16 cellular contexts compared by ENCODE assay signal in genomic region chr16:80092686-80093085, GRCh38.
"Had no signal": no experiment of that assay in that cellular context is flagged by ENCODE, and none has a peak within 500 bp of the region (broad histone marks: within the 10 kb centered on the region; RNA-seq: fewer than 3 reads in every experiment).

No MANE protein-coding gene starts in this region.

- H3K27ac Mint-ChIP-seq: activated naive CD8-positive, alpha-beta T cell treated with anti-CD3 and anti-CD28 coated beads, Interleukin-2, amount 10 ng/mL, durations not matched to agents 7 days and 5 days; mesothelial cell of epicardium; stimulated activated effector memory CD8-positive, alpha-beta T cell treated with anti-CD3 and anti-CD28 coated beads, Interleukin-12 subunit alpha, Interleukin-12 subunit beta, amount 100 ng/mL, for 72 hours had no signal

- H3K36me3 ChIP-seq: ascending aorta, tibial nerve had no signal

- H3K79me2 ChIP-seq: parathyroid adenoma had no signal

- H3K4me1 Mint-ChIP-seq: activated naive CD8-positive, alpha-beta T cell treated with anti-CD3 and anti-CD28 coated beads, Interleukin-2, amount 10 ng/mL, durations not matched to agents 7 days and 5 days; mesothelial cell of epicardium; naive B cell; stimulated activated effector memory CD8-positive, alpha-beta T cell treated with anti-CD3 and anti-CD28 coated beads, Interleukin-12 subunit alpha, Interleukin-12 subunit beta, amount 100 ng/mL, for 72 hours had no signal

- ATAC-seq: activated CD4-positive, CD25-positive, alpha-beta regulatory T cell treated with anti-CD3 and anti-CD28 coated beads, Interleukin-2, amount 50 U/mL, for 24 hours; stimulated activated effector memory CD8-positive, alpha-beta T cell treated with anti-CD3 and anti-CD28 coated beads, Interleukin-12 subunit alpha, Interleukin-12 subunit beta, amount 100 ng/mL, for 72 hours had no signal

- H3K4me3 ChIP-seq: ascending aorta, tibial nerve had no signal

- H3K27me3 ChIP-seq: ascending aorta, tibial nerve had no signal

- H3K4me1 ChIP-seq: ascending aorta, parathyroid adenoma, tibial nerve had no signal

- DNase-seq: activated CD4-positive, alpha-beta T cell treated with anti-CD3 and anti-CD28 coated beads, Interleukin-2, amount 50 U/mL, for 4 hours; activated naive CD8-positive, alpha-beta T cell treated with anti-CD3 and anti-CD28 coated beads, Interleukin-2, amount 10 ng/mL, durations not matched to agents 7 days and 5 days; activated T-cell treated with anti-CD3 and anti-CD28 coated beads, Interleukin-2, amount 50 U/mL, for 48 hours; effector CD4-positive, alpha-beta T cell; hippocampal formation; kidney glomerular epithelial cell; naive B cell; small intestine had no signal

- FAIRE-seq: colon, endothelial cell of umbilical vein, small intestine had no signal

- H2AFZ ChIP-seq: parathyroid adenoma had no signal

- H3K4me3 Mint-ChIP-seq: activated naive CD8-positive, alpha-beta T cell treated with anti-CD3 and anti-CD28 coated beads, Interleukin-2, amount 10 ng/mL, durations not matched to agents 7 days and 5 days; mesothelial cell of epicardium; naive B cell; stimulated activated effector memory CD8-positive, alpha-beta T cell treated with anti-CD3 and anti-CD28 coated beads, Interleukin-12 subunit alpha, Interleukin-12 subunit beta, amount 100 ng/mL, for 72 hours had no signal

- H3K36me3 Mint-ChIP-seq: activated naive CD8-positive, alpha-beta T cell treated with anti-CD3 and anti-CD28 coated beads, Interleukin-2, amount 10 ng/mL, durations not matched to agents 7 days and 5 days; mesothelial cell of epicardium; naive B cell; stimulated activated effector memory CD8-positive, alpha-beta T cell treated with anti-CD3 and anti-CD28 coated beads, Interleukin-12 subunit alpha, Interleukin-12 subunit beta, amount 100 ng/mL, for 72 hours had no signal

- H3K27ac ChIP-seq: ascending aorta, parathyroid adenoma, tibial nerve had no signal
